ENCODE assay signal across 26 cellular contexts in the genomic region with DNA sequence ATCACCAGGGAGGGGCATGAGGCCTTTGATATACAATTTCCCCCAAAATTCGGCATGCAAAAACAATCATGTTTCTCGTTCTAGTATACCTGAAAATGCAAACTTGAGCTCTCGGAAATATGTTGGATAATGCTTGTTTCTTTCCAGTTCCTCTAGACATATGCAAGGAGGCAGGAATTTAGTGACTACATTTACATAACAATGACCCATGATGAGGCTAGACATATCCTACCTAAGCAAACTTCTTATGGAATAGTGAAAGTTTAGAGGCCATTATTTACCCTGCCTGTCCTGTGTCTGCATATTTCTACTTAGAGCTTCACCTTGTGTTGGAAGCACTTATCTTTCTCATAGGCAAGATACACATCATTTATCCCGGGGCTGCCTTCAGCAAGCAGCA.
A peak's percentile ranks its signal among the peaks of the same experiment; 100 is the strongest.
DNase-seq lines count a peak whose midpoint lies in the region; ATAC-seq, FAIRE-seq and TF ChIP-seq lines count a peak whose summit lies in the region.
"Had no signal": no experiment of that assay in that cellular context is flagged by ENCODE, and none has a peak within 500 bp of the region (broad histone marks: within the 10 kb centered on the region; RNA-seq: fewer than 3 reads in every experiment).

No MANE protein-coding gene starts in this region.

- H3K79me2 ChIP-seq in GM23338 (replicated peaks; ENCODE audit: insufficient read depth) (no peaks in the 10 kb centered on the region), H1 (ENCODE audit: control insufficient read depth in 1 of 2, insufficient read depth in 2 of 2, low read length in 2 of 2) (no peaks in the 10 kb centered on the region), mesendoderm (ENCODE audit: control insufficient read depth, insufficient read depth, low read length) (no peaks in the 10 kb centered on the region)

- no peak overlapping the region for H3K4me3 ChIP-seq in GM23338
- no peak overlapping the region for H3K4me3 ChIP-seq in H1 (ENCODE audit: extremely low read depth in 1 of 4, insufficient read depth in 2 of 4, low read depth in 3 of 4, low read length in 4 of 4)
- H3K4me3 ChIP-seq in mesendoderm (ENCODE audit: low read length): no peak overlapping the region
- H3K4me3 ChIP-seq: A549; BLaER1 treated with 17β-estradiol and CSF1 and Interleukin-3, amounts not matched to agents 10 nM and 100 nM; GM12878 had no signal

- H3K9me3 Mint-ChIP-seq in GM23338: peaks cover 17% of the 10 kb centered on the region
- H3K9me3 Mint-ChIP-seq: CD4-positive, alpha-beta T cell had no signal

- H3K9me2 ChIP-seq in GM23338 (ENCODE audit: insufficient read depth): no peaks in the 10 kb centered on the region

- H4K5ac ChIP-seq in H1 (ENCODE audit: insufficient read length, low read depth, low read length) (no peak overlapping the region), mesendoderm (ENCODE audit: low read length) (no peak overlapping the region)

- H3K36me3 ChIP-seq in GM23338 (ENCODE audit: insufficient read depth) (no peaks in the 10 kb centered on the region), H1 (ENCODE audit: control insufficient read depth in 2 of 4, insufficient read depth in 4 of 4, low read length in 3 of 4) (no peaks in the 10 kb centered on the region; a peak in 1 of 8 replicates), mesendoderm (ENCODE audit: control insufficient read depth, insufficient read depth, low read length) (no peaks in the 10 kb centered on the region)
- H3K36me3 ChIP-seq: BE2C; BLaER1 treated with 17β-estradiol and CSF1 and Interleukin-3, amounts not matched to agents 10 nM and 100 nM had no signal

- H3K4me1 Mint-ChIP-seq in GM23338: peaks cover 25% of the 10 kb centered on the region
- H3K4me1 Mint-ChIP-seq: CD8-positive, alpha-beta memory T cell had no signal

- peak overlapping the region; percentile 81 for H3K27ac Mint-ChIP-seq in GM23338
- H3K27ac Mint-ChIP-seq: CD14-positive monocyte; CD4-positive, alpha-beta T cell; CD8-positive, alpha-beta memory T cell had no signal

- WGBS in H1 (ENCODE audit: extremely low coverage in 1 of 2, insufficient coverage in 1 of 2, insufficient read length in 1 of 2, insufficient replicate concordance in 2 of 2, low coverage in 1 of 2, low lambda C conversion rate in 2 of 2, missing lambda C conversion rate in 1 of 2), 2 experiments: 39% methylated on average over 4 of the region's 4 CpGs; no CpG with 5 or more reads in 1 of the 2 experiments
- no CpG with 5 or more reads among the region's 4 CpGs for WGBS in mesendoderm (ENCODE audit: extremely low coverage, insufficient coverage, low lambda C conversion rate)

- H3K36me3 Mint-ChIP-seq in GM23338 (ENCODE audit: low read depth): peaks cover 12% of the 10 kb centered on the region; the same call in 2 of the 3 replicates
- H3K36me3 Mint-ChIP-seq: CD14-positive monocyte; CD8-positive, alpha-beta memory T cell had no signal

- H3K27ac ChIP-seq in GM23338 (ENCODE audit: low read depth) (no peak overlapping the region), H1 (ENCODE audit: low read depth, low read length) (no peak overlapping the region), mesendoderm (ENCODE audit: low read depth, low read length) (no peak overlapping the region)
- H3K27ac ChIP-seq: 22Rv1; A549; BLaER1 treated with 17β-estradiol and CSF1 and Interleukin-3, amounts not matched to agents 10 nM and 100 nM had no signal

- no peaks in the 10 kb centered on the region for H4K20me1 ChIP-seq in GM23338 (replicated peaks; ENCODE audit: insufficient read depth)
- H4K20me1 ChIP-seq in H1 (replicated peaks in 1 of 2; ENCODE audit: control insufficient read depth in 1 of 2, insufficient read depth in 2 of 2, low read length in 2 of 2): no peaks in the 10 kb centered on the region
- H4K20me1 ChIP-seq: BLaER1 treated with 17β-estradiol and CSF1 and Interleukin-3, amounts not matched to agents 10 nM and 100 nM had no signal

- DNase-seq in GM23338 (ENCODE audit: low spot score) (peak; percentile 7), H1 (ENCODE audit: low read depth in 1 of 2, low spot score in 2 of 2) (no peak), mesendoderm (peak; percentile 28), urothelium cell line (ENCODE audit: low spot score) (no peak), A172 (ENCODE audit: low spot score) (no peak), KG1 (lab: John Stamatoyannopoulos, UW) (no peak)
- DNase-seq: ACHN; AML-193; BE2C; CD4-positive, alpha-beta T cell; CD8-positive, alpha-beta memory T cell; DMS 273 treated with DMSO at 0.1 percent for 48 hours; DMS79; EL; GDM1; GOT3; H7 had no signal

- H3K23ac ChIP-seq in H1 (ENCODE audit: insufficient read length): no peak overlapping the region
- no peak overlapping the region for H3K23ac ChIP-seq in mesendoderm (ENCODE audit: low read length)

- no peak overlapping the region for H2BK20ac ChIP-seq in H1 (ENCODE audit: low read length)

- H2AK5ac ChIP-seq in H1 (ENCODE audit: low read depth, low read length): no peak overlapping the region
- H2AK5ac ChIP-seq in mesendoderm (ENCODE audit: low read length): no peak overlapping the region

- H2BK15ac ChIP-seq in H1 (ENCODE audit: low read length) (no peak overlapping the region), mesendoderm (replicated peaks; ENCODE audit: low read depth) (no peak overlapping the region)

- CTCF ChIA-PET in H1 (lab: Charles Lee; ENCODE audit: partially characterized antibody): no interaction called here

- no peak overlapping the region for H3K14ac ChIP-seq in H1 (ENCODE audit: insufficient read length)

- ATAC-seq in GM23338 (no peak), GM19455 (IDR thresholded peaks at IDR 0.05; ENCODE audit: unreplicated experiment) (no peak)
- ATAC-seq: A549, GM12878, HCT116 had no signal

- H3K27me3 ChIP-seq in GM23338 (ENCODE audit: insufficient read depth) (no peaks in the 10 kb centered on the region), H1 (replicated peaks in 1 of 4; ENCODE audit: control insufficient read depth in 3 of 4, extremely low read depth in 1 of 4, insufficient read depth in 3 of 4, low read length in 3 of 4) (no peaks in the 10 kb centered on the region), mesendoderm (ENCODE audit: insufficient read depth, low read length, poor library complexity) (no peaks in the 10 kb centered on the region)
- H3K27me3 ChIP-seq: BLaER1 treated with 17β-estradiol and CSF1 and Interleukin-3, amounts not matched to agents 10 nM and 100 nM had no signal

- no peak overlapping the region for H3K4me3 Mint-ChIP-seq in GM23338
- H3K4me3 Mint-ChIP-seq: CD14-positive monocyte; CD4-positive, alpha-beta T cell; CD8-positive, alpha-beta memory T cell had no signal

- H2AFZ ChIP-seq in GM23338: peak overlapping the region; percentile 79; the same call in 1 of the 2 replicates
- H2AFZ ChIP-seq in H1 (ENCODE audit: low read length): no peak overlapping the region

- TF ChIP-seq CTCF in GM23338 (conservative IDR thresholded peaks at IDR 0.05; ENCODE audit: low read depth in 2 of 2) (no peak), H1 (IDR thresholded peaks at IDR 0.05; ENCODE audit: control extremely low read depth in 1 of 3, insufficient read depth in 1 of 3, low read depth in 1 of 3, low read length in 3 of 3) (no peak)

- H3K4me2 ChIP-seq in GM23338: peak overlapping the region; percentile 52; the same call in 1 of the 2 replicates
- H3K4me2 ChIP-seq in H1 (ENCODE audit: insufficient read depth in 1 of 2, low read depth in 2 of 2, low read length in 2 of 2): no peak overlapping the region; a peak in 1 of 4 replicates
- H3K4me2 ChIP-seq in mesendoderm (ENCODE audit: low read length): no peak overlapping the region
- H3K4me2 ChIP-seq: A549; BLaER1 treated with 17β-estradiol and CSF1 and Interleukin-3, amounts not matched to agents 10 nM and 100 nM had no signal

- H3K4me1 ChIP-seq in GM23338 (ENCODE audit: insufficient read depth): peaks cover 15% of the 10 kb centered on the region
- H3K4me1 ChIP-seq in H1 (replicated peaks in 1 of 4; ENCODE audit: control insufficient read depth in 3 of 4, insufficient read depth in 4 of 4, low read length in 3 of 4): peaks cover 0 to 5% (median 2%) of the 10 kb centered on the region in 4 experiments; a peak in 2 of 7 replicates
- no peaks in the 10 kb centered on the region for H3K4me1 ChIP-seq in mesendoderm (ENCODE audit: control insufficient read depth, low read depth, low read length)
- H3K4me1 ChIP-seq: BE2C; BLaER1 treated with 17β-estradiol and CSF1 and Interleukin-3, amounts not matched to agents 10 nM and 100 nM had no signal

- TF ChIP-seq POLR2A in H1 (IDR thresholded peaks at IDR 0.05; ENCODE audit: control extremely low read depth in 1 of 2, low read depth in 2 of 2, low read length in 2 of 2): no peak

- H4K91ac ChIP-seq in H1 (replicated peaks; ENCODE audit: insufficient read length, low read length): no peak overlapping the region

- POLR2A ChIA-PET in H1 (lab: Charles Lee; ENCODE audit: partially characterized antibody): no interaction called here

- no peaks in the 10 kb centered on the region for H3F3A ChIP-seq in GM23338 (replicated peaks; ENCODE audit: low read depth)

- peaks cover 0 to 5% of the 10 kb centered on the region in 2 experiments; a peak in 1 of 4 replicates for H3K9me3 ChIP-seq in H1 (ENCODE audit: insufficient read depth in 2 of 2, low read depth in 1 of 2, low read length in 1 of 2)
- H3K9me3 ChIP-seq: A549; BE2C; BLaER1 treated with 17β-estradiol and CSF1 and Interleukin-3, amounts not matched to agents 10 nM and 100 nM had no signal

- no peaks in the 10 kb centered on the region for H3K79me1 ChIP-seq in H1 (ENCODE audit: low read depth, low read length)
- H3K79me1 ChIP-seq in mesendoderm (ENCODE audit: low read length): no peaks in the 10 kb centered on the region

- H4K8ac ChIP-seq in H1 (ENCODE audit: extremely low read depth, insufficient read depth, low read length) (no peak overlapping the region), mesendoderm (ENCODE audit: low read depth, low read length) (no peak overlapping the region)

- FAIRE-seq in H1 (lab: Jason Lieb, UNC) (no peak), urothelium cell line (lab: Jason Lieb, UNC) (peak; percentile 81)
- FAIRE-seq: A549, D721Med, GM12878, GM19239 had no signal

- no peak overlapping the region for H3K56ac ChIP-seq in H1 (replicated peaks; ENCODE audit: insufficient read length, low read depth, low read length)
- no peak overlapping the region for H3K56ac ChIP-seq in mesendoderm (ENCODE audit: low read length)

- H2BK120ac ChIP-seq in H1 (replicated peaks; ENCODE audit: low read depth, low read length): no peak overlapping the region
- H2BK120ac ChIP-seq in mesendoderm (ENCODE audit: low read depth, low read length): no peak overlapping the region

- H3K4ac ChIP-seq in H1 (replicated peaks; ENCODE audit: insufficient read length, low read depth, low read length) (no peak overlapping the region), mesendoderm (ENCODE audit: low read depth, low read length) (no peak overlapping the region)

- H3K27me3 Mint-ChIP-seq in GM23338 (ENCODE audit: insufficient read depth, low read depth, poor library complexity): peaks cover 2% of the 10 kb centered on the region
- H3K27me3 Mint-ChIP-seq: CD8-positive, alpha-beta memory T cell had no signal

- H2BK5ac ChIP-seq in H1 (ENCODE audit: low read depth, low read length): no peak overlapping the region
- H2BK5ac ChIP-seq in mesendoderm (ENCODE audit: low read length): no peak overlapping the region

- H3K23me2 ChIP-seq in H1 (ENCODE audit: low read depth, low read length): no peaks in the 10 kb centered on the region

- no peak for TF ChIP-seq EP300 in H1 (IDR thresholded peaks at IDR 0.05; ENCODE audit: borderline replicate concordance in 1 of 2, low read depth in 2 of 2, low read length in 2 of 2)

- H2BK12ac ChIP-seq in H1 (ENCODE audit: low read depth, low read length): no peak overlapping the region

- H3K9ac ChIP-seq in H1 (replicated peaks in 1 of 4; ENCODE audit: extremely low read depth in 1 of 4, low read depth in 3 of 4, low read length in 3 of 4) (no peak overlapping the region), mesendoderm (ENCODE audit: low read length) (no peak overlapping the region)
- H3K9ac ChIP-seq: BLaER1 treated with 17β-estradiol and CSF1 and Interleukin-3, amounts not matched to agents 10 nM and 100 nM had no signal

- H3K18ac ChIP-seq in H1 (ENCODE audit: extremely low read depth, low read length) (no peak overlapping the region), mesendoderm (ENCODE audit: low read length) (no peak overlapping the region)

- no peak for TF ChIP-seq RAD21 in H1 (IDR thresholded peaks at IDR 0.05 in 1 of 2, conservative IDR thresholded peaks at IDR 0.05 in 1 of 2; ENCODE audit: low read depth in 2 of 2, low read length in 2 of 2)

Comparison
In these comparisons a context has a peak if more than half of its experiments do, and no peak if none do; other contexts are left out.
1. DNase-seq: peak in GM23338 (single experiment) and mesendoderm (single experiment); none in H1 (0 of 2), urothelium cell line (single experiment), A172 (single experiment) and KG1 (single experiment).